Comparison of ENCODE assay signal across 8 cellular contexts in genomic region chr1:200669314-200670214, GRCh38. TPM values are rescaled to one million over a fixed set of nuclear protein-coding genes. Genes with fewer than 3 reads are reported as not detected.
A peak's percentile ranks its signal among the peaks of the same experiment; 100 is the strongest.
DNase-seq lines count a peak whose midpoint lies in the region; ATAC-seq and TF ChIP-seq lines count a peak whose summit lies in the region.

TSS of gene DDX59 (minus strand) at chr1:200669907. CDS start at chr1:200666740, 3,167 bp downstream.

- WGBS in lower leg skin, 2 donors = 0% methylated on average over 43 to 57 of the region's 89 CpGs

- H3K27me3 ChIP-seq in dorsolateral prefrontal cortex = no peaks in the 10 kb centered on the region

- CTCF ChIA-PET in activated CD4-positive, alpha-beta memory T cell treated with anti-CD3 and anti-CD28 coated beads for 36 hours (lab: Charles Lee) = interaction anchor here (1.0 to 5.0 kb wide), 9 partner anchors 10 to 310 kb away, joined by 3 to 63 read pairs (median 4); no protein-coding TSS in a partner anchor

- peak within 1 kb of the TSS; percentile 95 for H3K27ac Mint-ChIP-seq in activated CD4-positive, alpha-beta memory T cell treated with anti-CD3 and anti-CD28 coated beads for 36 hours

- H3K27ac ChIP-seq in dorsolateral prefrontal cortex = peak within 1 kb of the TSS; percentile 39 to 100 (median 99)

- ATAC-seq in GM19438 (IDR thresholded peaks at IDR 0.05; ENCODE audit: low read depth, unreplicated experiment) = peak; percentile 90
- ATAC-seq in HG03575 (IDR thresholded peaks at IDR 0.05; ENCODE audit: extremely low read depth, insufficient number of reproducible peaks, low FRiP score, unreplicated experiment) = peak; percentile 54

- peak within 1 kb of the TSS; percentile 58 to 97 (median 85) for H3K4me3 ChIP-seq in dorsolateral prefrontal cortex
- peak within 1 kb of the TSS; percentile 80 for H3K4me3 ChIP-seq in lower leg skin (ENCODE audit: low read depth, poor library complexity, severe bottlenecking)

- TF ChIP-seq CTCF in dorsolateral prefrontal cortex (IDR thresholded peaks at IDR 0.05 in 54 of 56, conservative IDR thresholded peaks at IDR 0.05 in 2 of 56; ENCODE audit: low read depth in 1 of 56, partially characterized antibody in 56 of 56) = peak in 14 of 56 donors; percentile 8 to 41 (median 17)
- TF ChIP-seq CTCF in lower leg skin (IDR thresholded peaks at IDR 0.05) = no peak

- no peaks in the 10 kb centered on the region for H3K9me3 Mint-ChIP-seq in activated CD4-positive, alpha-beta memory T cell treated with anti-CD3 and anti-CD28 coated beads for 36 hours

- peaks cover 5% of the 10 kb centered on the region for H3K36me3 Mint-ChIP-seq in activated CD4-positive, alpha-beta memory T cell treated with anti-CD3 and anti-CD28 coated beads for 36 hours

- intact Hi-C loops in activated CD4-positive, alpha-beta memory T cell treated with anti-CD3 and anti-CD28 coated beads for 36 hours (cut with micrococcal nuclease) = loop anchor here (1.0 to 5.0 kb wide), 5 partner anchors 41 to 348 kb away; partner anchors contain the start of genes CAMSAP2 and KIF14
- intact Hi-C loops in dorsolateral prefrontal cortex (cut with DNase I) (loop anchor here (1.0 to 5.0 kb wide), 4 partner anchors 47 to 133 kb away; partner anchors contain the start of genes KIF14 (in 2 of the 2) and CAMSAP2 (in 1 of the 2)), lower leg skin (cut with DNase I; ENCODE audit: low total_unique reads) (no loop called here)

- H3K4me3 Mint-ChIP-seq in activated CD4-positive, alpha-beta memory T cell treated with anti-CD3 and anti-CD28 coated beads for 36 hours = peak within 1 kb of the TSS; percentile 92

- H3K4me1 Mint-ChIP-seq in activated CD4-positive, alpha-beta memory T cell treated with anti-CD3 and anti-CD28 coated beads for 36 hours (ENCODE audit: low read depth) = peaks cover 36% of the 10 kb centered on the region

- no peaks in the 10 kb centered on the region for H3K27me3 Mint-ChIP-seq in activated CD4-positive, alpha-beta memory T cell treated with anti-CD3 and anti-CD28 coated beads for 36 hours

- POLR2A ChIA-PET in activated CD4-positive, alpha-beta memory T cell treated with anti-CD3 and anti-CD28 coated beads for 36 hours (lab: Charles Lee) = interaction anchor here (0.6 to 2.4 kb wide), 14 partner anchors 9 to 445 kb away, joined by 3 to 27 read pairs (median 4); partner anchors contain the start of genes CAMSAP2 and KIF14

- no peak for TF ChIP-seq POLR2A in lower leg skin (IDR thresholded peaks at IDR 0.05)

- DNase-seq in CD1c-positive myeloid dendritic cell (ENCODE audit: extremely low spot score) = peak; percentile 98
- DNase-seq in NCI-H82 treated with DMSO at 0.1 percent for 48 hours (lab: John Stamatoyannopoulos, UW; ENCODE audit: unreplicated experiment) = peak; percentile 96
- peak; percentile 95 for DNase-seq in activated CD4-positive, alpha-beta memory T cell treated with anti-CD3 and anti-CD28 coated beads for 36 hours
- DNase-seq in dorsolateral prefrontal cortex = peak; percentile 82 to 97 (median 92)
- peak; percentile 94 to 99 for DNase-seq in lower leg skin (ENCODE audit: low spot score in 2 of 2)
- DNase-seq in stimulated activated CD4-positive, alpha-beta T cell treated with anti-CD3 and anti-CD28 coated beads, Interleukin-4, amount 100 ng/mL, for 48 hours (ENCODE audit: low read depth in 2 of 2) = peak; percentile 90 to 94

RNA-seq across cellular contexts. Expression of gene DDX59, which starts in this region (rescaled TPM):
- 10 to 100 TPM; 19.4 to 23.4 TPM for total RNA-seq in activated CD4-positive, alpha-beta memory T cell treated with anti-CD3 and anti-CD28 coated beads for 36 hours
- total RNA-seq in dorsolateral prefrontal cortex (10 to 100 TPM in 119 of 120 experiments, 1 to 10 TPM in 1; 9.3 to 24.9 (median 15.1) TPM), lower leg skin (10 to 100 TPM; 17.9 to 40.8 (median 24.2) TPM)

Comparison
In these comparisons a context has a peak if more than half of its experiments do, and no peak if none do; other contexts are left out.
1. Peak in every context shown above with its lines: DNase-seq, ATAC-seq, H3K4me3 ChIP-seq and H3K27ac ChIP-seq.